In genomic region chr10:110200518-110200917, GRCh38 we compare ENCODE assay signal across 15 cellular contexts.
"Had no signal": no experiment of that assay in that cellular context is flagged by ENCODE, and none has a peak within 500 bp of the region (broad histone marks: within the 10 kb centered on the region; RNA-seq: fewer than 3 reads in every experiment).

No MANE protein-coding gene starts in this region.

- H3K9me3 Mint-ChIP-seq: effector memory CD8-positive, alpha-beta T cell; mesothelial cell of epicardium; neural crest cell had no signal

- H3K27ac Mint-ChIP-seq: effector memory CD8-positive, alpha-beta T cell; mesothelial cell of epicardium had no signal

- H3K27me3 ChIP-seq: stomach, upper lobe of right lung had no signal

- H3K36me3 Mint-ChIP-seq: mesothelial cell of epicardium had no signal

- H3K9me3 ChIP-seq: stomach, thoracic aorta, upper lobe of right lung had no signal

- H3K4me1 ChIP-seq: upper lobe of right lung had no signal

- H3K4me3 Mint-ChIP-seq: effector memory CD8-positive, alpha-beta T cell; mesothelial cell of epicardium; neural crest cell had no signal

- H3K36me3 ChIP-seq: stomach, thoracic aorta, upper lobe of right lung had no signal

- H3K4me3 ChIP-seq: lung, stomach, thoracic aorta, upper lobe of right lung had no signal

- DNase-seq: activated CD4-positive, alpha-beta T cell treated with anti-CD3 and anti-CD28 coated beads, Interleukin-2, amount 50 U/mL, for 1 hour; activated naive CD4-positive, alpha-beta T cell treated with Interleukin-2 at 50 U/mL for 16 hours; activated T-cell treated with anti-CD3 and anti-CD28 coated beads for 4 hours; dermis blood vessel endothelial cell; effector memory CD8-positive, alpha-beta T cell; stimulated activated CD4-positive, alpha-beta T cell treated with anti-CD3 and anti-CD28 coated beads, Interleukin-1b, Interleukin-23, amount 100 ng/mL, for 48 hours; stomach; upper lobe of right lung had no signal

- H3K4me1 Mint-ChIP-seq: mesothelial cell of epicardium, neural crest cell had no signal

- ATAC-seq: activated CD4-positive, CD25-positive, alpha-beta regulatory T cell treated with anti-CD3 and anti-CD28 coated beads, Interleukin-2, amount 50 U/mL, for 24 hours; effector memory CD8-positive, alpha-beta T cell; sciatic nerve; upper lobe of right lung had no signal

- H3K27ac ChIP-seq: epithelial cell of prostate, stomach, thoracic aorta, upper lobe of right lung had no signal
